ENCODE assay signal across 11 cellular contexts in the genomic region with DNA sequence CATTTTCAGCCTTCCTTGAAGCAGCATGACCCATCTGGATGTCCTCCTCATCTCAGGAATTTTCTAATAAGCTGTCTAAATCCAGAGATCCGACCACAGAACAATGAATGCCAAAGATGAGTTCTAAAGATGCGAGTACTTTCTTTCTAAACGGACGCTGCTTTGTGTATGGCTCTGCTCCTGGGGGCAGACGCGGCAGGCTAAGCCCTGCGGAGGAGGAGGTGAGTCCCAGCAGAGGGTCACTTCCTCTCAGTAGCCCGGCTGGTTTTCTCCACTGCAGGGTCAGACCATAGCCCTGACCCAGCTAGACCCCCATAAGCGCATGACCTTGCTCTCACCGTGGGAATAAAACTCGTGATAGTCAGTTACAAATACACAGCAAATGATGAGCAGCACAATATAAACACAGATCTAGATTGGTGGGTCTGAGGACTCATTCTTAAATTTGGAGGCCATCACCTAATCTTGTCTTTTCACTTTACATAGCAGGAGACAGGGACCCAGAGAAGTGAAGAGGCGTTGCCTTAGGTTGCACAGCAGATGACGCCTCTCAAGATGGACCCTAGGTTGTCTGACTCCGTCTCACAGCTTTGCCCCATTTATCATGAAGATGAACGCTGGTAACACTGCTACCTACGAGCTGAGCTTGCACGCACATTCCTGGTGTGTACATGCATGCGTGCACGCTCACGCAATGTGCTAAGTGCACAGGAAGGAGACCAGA. TPM values are rescaled to one million over a fixed set of nuclear protein-coding genes. Genes with fewer than 3 reads are reported as not detected.
DNase-seq lines count a peak whose midpoint lies in the region; ATAC-seq and TF ChIP-seq lines count a peak whose summit lies in the region.
"Had no signal": no experiment of that assay in that cellular context is flagged by ENCODE, and none has a peak within 500 bp of the region (broad histone marks: within the 10 kb centered on the region; RNA-seq: fewer than 3 reads in every experiment).

No MANE protein-coding gene starts in this region.

- peak; percentile 68 for DNase-seq in EL
- DNase-seq in RWPE1 (ENCODE audit: low spot score), result no peak
- DNase-seq in epithelial cell of esophagus (ENCODE audit: low read depth), result peak; percentile 39
- peak; percentile 45 for DNase-seq in renal cortical epithelial cell (ENCODE audit: low read depth)
- no peak for DNase-seq in KG1 (lab: John Stamatoyannopoulos, UW)
- DNase-seq in DMS114 treated with DMSO at 0.1 percent for 48 hours (lab: John Stamatoyannopoulos, UW; ENCODE audit: unreplicated experiment), result no peak
- DNase-seq in C1 segment of cervical spinal cord (lab: John Stamatoyannopoulos, UW), result no peak
- DNase-seq: naive B cell, NCI-H446 had no signal

- POLR2A ChIA-PET in RWPE1 (lab: Yijun Ruan, JAX; ENCODE audit: low non-redundant PET), result no interaction called here

- TF ChIP-seq CTCF in RWPE1 (conservative IDR thresholded peaks at IDR 0.05; ENCODE audit: low read depth) (no peak), epithelial cell of esophagus (IDR thresholded peaks at IDR 0.05; ENCODE audit: insufficient read depth, low read depth, low read length, missing control alignments) (no peak)

- no peak overlapping the region for H3K4me3 ChIP-seq in epithelial cell of esophagus (ENCODE audit: low read length)

- no peak for ATAC-seq in GM21381 (IDR thresholded peaks at IDR 0.05; ENCODE audit: unreplicated experiment)

- H3K27ac ChIP-seq in RWPE1, result peak overlapping the region; percentile 97

- CTCF ChIA-PET in RWPE1 (lab: Yijun Ruan, JAX), result interaction anchor here (0.7 kb wide), 1 partner anchor 25 kb away, joined by 5 read pairs; no protein-coding TSS in a partner anchor

RNA-seq across cellular contexts. Expression of gene SSH1, which starts 16.6 kb away (rescaled TPM):
- 7.8 and 17.0 TPM in 2 replicates for total RNA-seq in renal cortical epithelial cell

RNA-seq across cellular contexts. Expression of gene DAO, which starts 39.1 kb away (rescaled TPM):
- total RNA-seq in renal cortical epithelial cell, result not detected in 2 replicates
- total RNA-seq: epithelial cell of proximal tubule had no signal

Comparison
In these comparisons a context has a peak if more than half of its experiments do, and no peak if none do; other contexts are left out.
1. DNase-seq: peak in EL (single experiment), epithelial cell of esophagus (single experiment) and renal cortical epithelial cell (single experiment); none in RWPE1 (single experiment), KG1 (single experiment), DMS114 treated with DMSO at 0.1 percent for 48 hours (single experiment) and C1 segment of cervical spinal cord (0 of 14).